Comparison of ENCODE assay signal across 1 cellular context in genomic region chr20:8778387-8778786, GRCh38.
TF ChIP-seq lines count a peak whose summit lies in the region.

No MANE protein-coding gene starts in this region.

TF ChIP-seq in H1, 55 proteins besides CTCF, POLR2A, EP300 and RAD21:
- TF ChIP-seq NRF1 (IDR thresholded peaks at IDR 0.05; ENCODE audit: low read depth, low read length) (no peak), EZH2 (IDR thresholded peaks at IDR 0.05; ENCODE audit: low read depth, low read length, severe bottlenecking) (no peak), YY1 (IDR thresholded peaks at IDR 0.05; ENCODE audit: low read depth, low read length) (no peak), BCL11A (IDR thresholded peaks at IDR 0.05; ENCODE audit: low read depth in 2 of 2, low read length in 2 of 2) (no peak), PHF8 (conservative IDR thresholded peaks at IDR 0.05; ENCODE audit: low read depth, low read length) (no peak), ATF3 (IDR thresholded peaks at IDR 0.05; ENCODE audit: insufficient read depth, low read depth, low read length) (no peak), RXRA (IDR thresholded peaks at IDR 0.05; ENCODE audit: insufficient read depth, low read depth, low read length) (no peak), POU5F1 (IDR thresholded peaks at IDR 0.05; ENCODE audit: low read depth, low read length) (no peak), CBX5 (IDR thresholded peaks at IDR 0.05; ENCODE audit: low read depth, low read length) (no peak), CREB1 (IDR thresholded peaks at IDR 0.05) (no peak), KDM1A (IDR thresholded peaks at IDR 0.05; ENCODE audit: borderline replicate concordance, low read length) (no peak), MAX (IDR thresholded peaks at IDR 0.05) (no peak), SIX5 (IDR thresholded peaks at IDR 0.05; ENCODE audit: low read depth, low read length) (no peak), CBX8 (IDR thresholded peaks at IDR 0.05; ENCODE audit: borderline replicate concordance, low read depth, low read length) (no peak), RBBP5 (IDR thresholded peaks at IDR 0.05; ENCODE audit: borderline replicate concordance, low read depth, low read length) (no peak), BACH1 (IDR thresholded peaks at IDR 0.05; ENCODE audit: low read length) (no peak), POLR2AphosphoS5 (IDR thresholded peaks at IDR 0.05; ENCODE audit: low read depth, low read length) (no peak), SUZ12 (IDR thresholded peaks at IDR 0.05; ENCODE audit: low read length) (no peak), KDM4A (IDR thresholded peaks at IDR 0.05; ENCODE audit: low read depth, low read length, severe bottlenecking) (no peak), KDM5A (IDR thresholded peaks at IDR 0.05; ENCODE audit: low read length) (no peak)
